ENCODE assay signal across 13 cellular contexts in the genomic region with DNA sequence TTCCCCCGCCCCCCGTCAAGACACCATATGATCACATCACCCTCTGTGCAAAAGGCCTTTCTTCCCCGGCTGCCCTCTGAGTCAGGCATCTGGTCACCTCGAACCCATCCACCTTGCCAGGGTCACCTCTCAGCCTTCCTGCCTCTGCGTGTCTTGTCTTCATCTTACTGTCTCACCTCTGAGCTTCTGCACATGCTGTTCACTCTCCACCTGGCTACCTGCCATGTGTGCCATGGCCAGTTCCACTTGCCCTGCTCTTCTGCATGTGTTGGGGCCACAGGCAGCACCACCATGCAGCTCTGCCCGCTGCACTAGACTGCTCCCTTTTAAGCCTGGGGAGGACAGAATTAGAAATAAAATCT. TPM values are rescaled to one million over a fixed set of nuclear protein-coding genes. Genes with fewer than 3 reads are reported as not detected.
DNase-seq lines count a peak whose midpoint lies in the region; ATAC-seq and TF ChIP-seq lines count a peak whose summit lies in the region.
"Had no signal": no experiment of that assay in that cellular context is flagged by ENCODE, and none has a peak within 500 bp of the region (broad histone marks: within the 10 kb centered on the region; RNA-seq: fewer than 3 reads in every experiment).

No MANE protein-coding gene starts in this region.

- no peak for ATAC-seq in activated CD4-positive, alpha-beta T cell treated with anti-CD3 and anti-CD28 coated beads for 36 hours
- ATAC-seq in left lobe of liver = no peak
- ATAC-seq: Right ventricle myocardium inferior had no signal

- POLR2A ChIA-PET in activated CD4-positive, alpha-beta T cell treated with anti-CD3 and anti-CD28 coated beads, Interleukin-2, amount 10 ng/mL, durations not matched to agents 7 days and 5 days (lab: Charles Lee) = no interaction called here
- POLR2A ChIA-PET in activated CD4-positive, alpha-beta T cell treated with anti-CD3 and anti-CD28 coated beads for 36 hours (lab: Charles Lee) = no interaction called here

- peaks cover 14% of the 10 kb centered on the region for H3K4me1 Mint-ChIP-seq in activated CD4-positive, alpha-beta T cell treated with anti-CD3 and anti-CD28 coated beads, Interleukin-2, amount 10 ng/mL, durations not matched to agents 7 days and 5 days
- peaks cover 2% of the 10 kb centered on the region for H3K4me1 Mint-ChIP-seq in activated CD4-positive, alpha-beta T cell treated with anti-CD3 and anti-CD28 coated beads for 36 hours
- H3K4me1 Mint-ChIP-seq in activated T-helper 1 cell treated with anti-CD3 and anti-CD28 coated beads, Interleukin-12 subunit alpha, Interleukin-12 subunit beta, Interleukin-2, Interleukin-4 antibody, amounts not matched to agents 30 ng/mL and 10 ng/mL and 1 ng/mL, durations not matched to agents 14 hours and 24 hours and 36 hours (ENCODE audit: low read depth) = peaks cover 12% of the 10 kb centered on the region
- H3K4me1 Mint-ChIP-seq in type B pancreatic cell (ENCODE audit: unreplicated experiment) = peaks cover under 1% of the 10 kb centered on the region

- peaks cover 11% of the 10 kb centered on the region for H3K36me3 Mint-ChIP-seq in activated CD4-positive, alpha-beta T cell treated with anti-CD3 and anti-CD28 coated beads, Interleukin-2, amount 10 ng/mL, durations not matched to agents 7 days and 5 days (ENCODE audit: low read depth)
- peaks cover 25% of the 10 kb centered on the region for H3K36me3 Mint-ChIP-seq in activated CD4-positive, alpha-beta T cell treated with anti-CD3 and anti-CD28 coated beads for 36 hours (ENCODE audit: low read depth)
- peaks cover 8% of the 10 kb centered on the region for H3K36me3 Mint-ChIP-seq in activated T-helper 1 cell treated with anti-CD3 and anti-CD28 coated beads, Interleukin-12 subunit alpha, Interleukin-12 subunit beta, Interleukin-2, Interleukin-4 antibody, amounts not matched to agents 30 ng/mL and 10 ng/mL and 1 ng/mL, durations not matched to agents 14 hours and 24 hours and 36 hours (ENCODE audit: low read depth)
- H3K36me3 Mint-ChIP-seq in type B pancreatic cell = peaks cover 17% of the 10 kb centered on the region

- H3K27ac Mint-ChIP-seq in activated CD4-positive, alpha-beta T cell treated with anti-CD3 and anti-CD28 coated beads, Interleukin-2, amount 10 ng/mL, durations not matched to agents 7 days and 5 days = peak overlapping the region; percentile 6
- H3K27ac Mint-ChIP-seq in activated CD4-positive, alpha-beta T cell treated with anti-CD3 and anti-CD28 coated beads for 36 hours = no peak overlapping the region
- H3K27ac Mint-ChIP-seq in activated T-helper 1 cell treated with anti-CD3 and anti-CD28 coated beads, Interleukin-12 subunit alpha, Interleukin-12 subunit beta, Interleukin-2, Interleukin-4 antibody, amounts not matched to agents 30 ng/mL and 10 ng/mL and 1 ng/mL, durations not matched to agents 14 hours and 24 hours and 36 hours = peak overlapping the region; percentile 69
- H3K27ac Mint-ChIP-seq in type B pancreatic cell = no peak overlapping the region
- H3K27ac Mint-ChIP-seq: HFFc6 had no signal

- no peak for DNase-seq in activated CD4-positive, alpha-beta T cell treated with anti-CD3 and anti-CD28 coated beads, Interleukin-2, amount 10 ng/mL, durations not matched to agents 7 days and 5 days
- DNase-seq in activated CD4-positive, alpha-beta T cell treated with anti-CD3 and anti-CD28 coated beads for 36 hours = no peak
- no peak for DNase-seq in activated T-helper 1 cell treated with anti-CD3 and anti-CD28 coated beads, Interleukin-12 subunit alpha, Interleukin-12 subunit beta, Interleukin-2, Interleukin-4 antibody, amounts not matched to agents 30 ng/mL and 10 ng/mL and 1 ng/mL, durations not matched to agents 14 hours and 24 hours and 36 hours (ENCODE audit: low spot score)
- DNase-seq in left lobe of liver (ENCODE audit: low spot score) (peak; percentile 51), ureter (ENCODE audit: low spot score) (peak; percentile 31), HT-29 (ENCODE audit: low spot score) (no peak), type B pancreatic cell (ENCODE audit: extremely low spot score, unreplicated experiment) (no peak), inferior parietal cortex (ENCODE audit: extremely low spot score) (no peak)
- DNase-seq: DMS 273 treated with DMSO at 0.1 percent for 48 hours, HFFc6, NCI-H510A treated with DMSO at 0.1 percent for 48 hours, Peyer's patch had no signal

- no peak overlapping the region for H3K4me3 Mint-ChIP-seq in activated CD4-positive, alpha-beta T cell treated with anti-CD3 and anti-CD28 coated beads, Interleukin-2, amount 10 ng/mL, durations not matched to agents 7 days and 5 days
- H3K4me3 Mint-ChIP-seq in activated CD4-positive, alpha-beta T cell treated with anti-CD3 and anti-CD28 coated beads for 36 hours = no peak overlapping the region
- no peak overlapping the region for H3K4me3 Mint-ChIP-seq in activated T-helper 1 cell treated with anti-CD3 and anti-CD28 coated beads, Interleukin-12 subunit alpha, Interleukin-12 subunit beta, Interleukin-2, Interleukin-4 antibody, amounts not matched to agents 30 ng/mL and 10 ng/mL and 1 ng/mL, durations not matched to agents 14 hours and 24 hours and 36 hours
- no peak overlapping the region for H3K4me3 Mint-ChIP-seq in type B pancreatic cell
- H3K4me3 Mint-ChIP-seq: HFFc6 had no signal

- intact Hi-C loops in activated CD4-positive, alpha-beta T cell treated with anti-CD3 and anti-CD28 coated beads for 36 hours (cut with DNase I, micrococcal nuclease) = no loop called here
- intact Hi-C loops in activated T-helper 1 cell treated with anti-CD3 and anti-CD28 coated beads, Interleukin-12 subunit alpha, Interleukin-12 subunit beta, Interleukin-2, Interleukin-4 antibody, amounts not matched to agents 30 ng/mL and 10 ng/mL and 1 ng/mL, durations not matched to agents 14 hours and 24 hours and 36 hours (cut with micrococcal nuclease) = no loop called here

- CTCF ChIA-PET in activated CD4-positive, alpha-beta T cell treated with anti-CD3 and anti-CD28 coated beads, Interleukin-2, amount 10 ng/mL, durations not matched to agents 7 days and 5 days (lab: Charles Lee) = interaction anchor here (2.0 to 2.1 kb wide), 2 partner anchors 10 to 14 kb away, joined by 5 to 7 read pairs; partner anchors contain the start of gene ZNF74
- CTCF ChIA-PET in activated CD4-positive, alpha-beta T cell treated with anti-CD3 and anti-CD28 coated beads for 36 hours (lab: Charles Lee) = interaction anchor here (0.6 to 1.7 kb wide), 3 partner anchors 8 to 88 kb away, joined by 3 to 4 read pairs (median 4); no protein-coding TSS in a partner anchor

- no peaks in the 10 kb centered on the region for H3K9me3 Mint-ChIP-seq in activated CD4-positive, alpha-beta T cell treated with anti-CD3 and anti-CD28 coated beads, Interleukin-2, amount 10 ng/mL, durations not matched to agents 7 days and 5 days
- no peaks in the 10 kb centered on the region for H3K9me3 Mint-ChIP-seq in activated CD4-positive, alpha-beta T cell treated with anti-CD3 and anti-CD28 coated beads for 36 hours (ENCODE audit: low read depth)
- no peaks in the 10 kb centered on the region for H3K9me3 Mint-ChIP-seq in activated T-helper 1 cell treated with anti-CD3 and anti-CD28 coated beads, Interleukin-12 subunit alpha, Interleukin-12 subunit beta, Interleukin-2, Interleukin-4 antibody, amounts not matched to agents 30 ng/mL and 10 ng/mL and 1 ng/mL, durations not matched to agents 14 hours and 24 hours and 36 hours
- no peaks in the 10 kb centered on the region for H3K9me3 Mint-ChIP-seq in type B pancreatic cell
- H3K9me3 Mint-ChIP-seq: HFFc6 had no signal

- no peaks in the 10 kb centered on the region for H3K27me3 Mint-ChIP-seq in activated CD4-positive, alpha-beta T cell treated with anti-CD3 and anti-CD28 coated beads, Interleukin-2, amount 10 ng/mL, durations not matched to agents 7 days and 5 days
- no peaks in the 10 kb centered on the region for H3K27me3 Mint-ChIP-seq in activated CD4-positive, alpha-beta T cell treated with anti-CD3 and anti-CD28 coated beads for 36 hours
- no peaks in the 10 kb centered on the region for H3K27me3 Mint-ChIP-seq in activated T-helper 1 cell treated with anti-CD3 and anti-CD28 coated beads, Interleukin-12 subunit alpha, Interleukin-12 subunit beta, Interleukin-2, Interleukin-4 antibody, amounts not matched to agents 30 ng/mL and 10 ng/mL and 1 ng/mL, durations not matched to agents 14 hours and 24 hours and 36 hours (ENCODE audit: insufficient read depth)
- no peaks in the 10 kb centered on the region for H3K27me3 Mint-ChIP-seq in type B pancreatic cell

- TF ChIP-seq CTCF in type B pancreatic cell (conservative IDR thresholded peaks at IDR 0.05) = no peak

RNA-seq across cellular contexts. Expression of gene ZNF74, which starts 9.8 kb away (rescaled TPM):
- total RNA-seq in activated CD4-positive, alpha-beta T cell treated with anti-CD3 and anti-CD28 coated beads, Interleukin-2, amount 10 ng/mL, durations not matched to agents 7 days and 5 days = 10 to 100 TPM in 1 of 2 experiments, 1 to 10 TPM in 1; 8.6 to 11.1 TPM
- total RNA-seq in activated CD4-positive, alpha-beta T cell treated with anti-CD3 and anti-CD28 coated beads for 36 hours = 10 to 100 TPM in 1 of 2 experiments, 1 to 10 TPM in 1; 6.5 to 10.3 TPM
- 14.3 and 15.2 TPM in 2 replicates for total RNA-seq in activated T-helper 1 cell treated with anti-CD3 and anti-CD28 coated beads, Interleukin-12 subunit alpha, Interleukin-12 subunit beta, Interleukin-2, Interleukin-4 antibody, amounts not matched to agents 30 ng/mL and 10 ng/mL and 1 ng/mL, durations not matched to agents 14 hours and 24 hours and 36 hours
- total RNA-seq in left lobe of liver = 5.7 TPM
- total RNA-seq in ureter = 9.0 TPM
- 18.6 and 22.2 TPM in 2 replicates for total RNA-seq in HT-29 (2014; rRNA removed; shearing (Covaris generic))
- total RNA-seq in type B pancreatic cell (ENCODE audit: low replicate concordance) = 24.6 and 39.5 TPM in 2 replicates

RNA-seq across cellular contexts. Expression of gene SCARF2, which starts 33.9 kb away (rescaled TPM):
- 1 to 10 TPM; 1.1 to 1.2 TPM for total RNA-seq in activated CD4-positive, alpha-beta T cell treated with anti-CD3 and anti-CD28 coated beads, Interleukin-2, amount 10 ng/mL, durations not matched to agents 7 days and 5 days
- total RNA-seq in activated CD4-positive, alpha-beta T cell treated with anti-CD3 and anti-CD28 coated beads for 36 hours = under 1 TPM; 0.39 to 0.46 TPM
- total RNA-seq in activated T-helper 1 cell treated with anti-CD3 and anti-CD28 coated beads, Interleukin-12 subunit alpha, Interleukin-12 subunit beta, Interleukin-2, Interleukin-4 antibody, amounts not matched to agents 30 ng/mL and 10 ng/mL and 1 ng/mL, durations not matched to agents 14 hours and 24 hours and 36 hours = 0.24 and 0.41 TPM in 2 replicates
- total RNA-seq in left lobe of liver = 2.2 TPM
- 11.0 TPM for total RNA-seq in ureter
- total RNA-seq in HT-29 (2014; rRNA removed; shearing (Covaris generic)) = 0.18 and 0.39 TPM in 2 replicates
- total RNA-seq in type B pancreatic cell (ENCODE audit: low replicate concordance) = 4.2 and 21.7 TPM in 2 replicates

Comparison
In these comparisons a context has a peak if more than half of its experiments do, and no peak if none do; other contexts are left out.
1. H3K27ac Mint-ChIP-seq: peak in activated CD4-positive, alpha-beta T cell treated with anti-CD3 and anti-CD28 coated beads, Interleukin-2, amount 10 ng/mL, durations not matched to agents 7 days and 5 days (single experiment) and activated T-helper 1 cell treated with anti-CD3 and anti-CD28 coated beads, Interleukin-12 subunit alpha, Interleukin-12 subunit beta, Interleukin-2, Interleukin-4 antibody, amounts not matched to agents 30 ng/mL and 10 ng/mL and 1 ng/mL, durations not matched to agents 14 hours and 24 hours and 36 hours (single experiment); none in activated CD4-positive, alpha-beta T cell treated with anti-CD3 and anti-CD28 coated beads for 36 hours (single experiment) and type B pancreatic cell (single experiment).
2. DNase-seq: peak in left lobe of liver (single experiment) and ureter (single experiment); none in activated CD4-positive, alpha-beta T cell treated with anti-CD3 and anti-CD28 coated beads, Interleukin-2, amount 10 ng/mL, durations not matched to agents 7 days and 5 days (single experiment), activated CD4-positive, alpha-beta T cell treated with anti-CD3 and anti-CD28 coated beads for 36 hours (single experiment), activated T-helper 1 cell treated with anti-CD3 and anti-CD28 coated beads, Interleukin-12 subunit alpha, Interleukin-12 subunit beta, Interleukin-2, Interleukin-4 antibody, amounts not matched to agents 30 ng/mL and 10 ng/mL and 1 ng/mL, durations not matched to agents 14 hours and 24 hours and 36 hours (single experiment), HT-29 (single experiment), type B pancreatic cell (single experiment) and inferior parietal cortex (single experiment).